Comparison of ENCODE assay signal across 35 cellular contexts in the genomic region with DNA sequence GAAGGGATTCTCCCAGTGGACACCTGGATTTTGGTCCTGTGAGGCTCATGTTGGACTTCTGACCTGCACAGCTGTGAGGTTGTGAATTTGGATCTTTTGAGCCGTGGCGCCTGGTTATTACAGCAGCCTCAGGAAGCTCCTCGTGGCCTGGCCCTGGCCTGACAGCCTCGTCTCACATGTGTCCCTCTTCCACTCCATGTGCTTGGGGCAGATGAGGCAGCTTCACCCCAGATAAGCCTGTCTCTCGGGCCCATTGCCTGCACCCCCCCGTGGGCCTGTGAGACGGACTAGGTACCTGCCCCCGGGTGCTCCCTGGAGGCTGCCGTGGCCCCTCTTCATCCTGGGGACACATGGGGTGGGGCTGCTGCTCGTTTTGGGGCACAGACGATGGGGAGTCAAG.
"Had no signal": no experiment of that assay in that cellular context is flagged by ENCODE, and none has a peak within 500 bp of the region (broad histone marks: within the 10 kb centered on the region; RNA-seq: fewer than 3 reads in every experiment).

No MANE protein-coding gene starts in this region.

- H3K4me3 Mint-ChIP-seq: activated CD4-positive, alpha-beta memory T cell treated with anti-CD3 and anti-CD28 coated beads, Interleukin-2, amount 10 ng/mL, durations not matched to agents 7 days and 5 days; activated CD4-positive, alpha-beta T cell treated with anti-CD3 and anti-CD28 coated beads for 36 hours; activated CD4-positive, alpha-beta T cell treated with anti-CD3 and anti-CD28 coated beads, Interleukin-2, amount 10 ng/mL, durations not matched to agents 7 days and 5 days; activated CD8-positive, alpha-beta memory T cell treated with anti-CD3 and anti-CD28 coated beads, Interleukin-2, amount 10 ng/mL, durations not matched to agents 7 days and 5 days; activated CD8-positive, alpha-beta T cell treated with anti-CD3 and anti-CD28 coated beads, Interleukin-2, amount 10 ng/mL, durations not matched to agents 7 days and 5 days; activated naive CD4-positive, alpha-beta T cell treated with anti-CD3 and anti-CD28 coated beads, Interleukin-2, amount 10 ng/mL, durations not matched to agents 7 days and 5 days; activated naive CD4-positive, alpha-beta T cell treated with anti-CD3 and anti-CD28 coated beads, Interleukin-2, amount 50 U/mL, for 24 hours; activated naive CD8-positive, alpha-beta T cell; activated naive CD8-positive, alpha-beta T cell treated with anti-CD3 and anti-CD28 coated beads, Interleukin-2, amount 10 ng/mL, durations not matched to agents 7 days and 5 days; activated naive CD8-positive, alpha-beta T cell treated with anti-CD3 and anti-CD28 coated beads, Interleukin-2, amount 50 U/mL, for 24 hours; activated T-cell treated with anti-CD3 and anti-CD28 coated beads, Interleukin-2, amount 50 U/mL, for 24 hours; T-cell; T-helper 2 cell treated with Interferon-gamma antibody and Interleukin-4, amounts not matched to agents 5 μg/mL and 100 μg/mL, for 36 hours had no signal

- H3K36me3 ChIP-seq: breast epithelium had no signal

- H3K27ac Mint-ChIP-seq: activated CD4-positive, alpha-beta memory T cell treated with anti-CD3 and anti-CD28 coated beads, Interleukin-2, amount 10 ng/mL, durations not matched to agents 7 days and 5 days; activated CD4-positive, alpha-beta T cell treated with anti-CD3 and anti-CD28 coated beads for 36 hours; activated CD4-positive, alpha-beta T cell treated with anti-CD3 and anti-CD28 coated beads, Interleukin-2, amount 10 ng/mL, durations not matched to agents 7 days and 5 days; activated CD8-positive, alpha-beta memory T cell treated with anti-CD3 and anti-CD28 coated beads, Interleukin-2, amount 10 ng/mL, durations not matched to agents 7 days and 5 days; activated CD8-positive, alpha-beta T cell treated with anti-CD3 and anti-CD28 coated beads, Interleukin-2, amount 10 ng/mL, durations not matched to agents 7 days and 5 days; activated naive CD4-positive, alpha-beta T cell treated with anti-CD3 and anti-CD28 coated beads, Interleukin-2, amount 10 ng/mL, durations not matched to agents 7 days and 5 days; activated naive CD4-positive, alpha-beta T cell treated with anti-CD3 and anti-CD28 coated beads, Interleukin-2, amount 50 U/mL, for 24 hours; activated naive CD8-positive, alpha-beta T cell; activated naive CD8-positive, alpha-beta T cell treated with anti-CD3 and anti-CD28 coated beads, Interleukin-2, amount 10 ng/mL, durations not matched to agents 7 days and 5 days; activated naive CD8-positive, alpha-beta T cell treated with anti-CD3 and anti-CD28 coated beads, Interleukin-2, amount 50 U/mL, for 24 hours; activated T-cell treated with anti-CD3 and anti-CD28 coated beads, Interleukin-2, amount 50 U/mL, for 24 hours; activated T-helper 2 cell treated with anti-CD3 and anti-CD28 coated beads, Interferon-gamma antibody, Interleukin-2, Interleukin-4, amounts not matched to agents 10 μg/mL and 5 μg/mL and 100 μg/mL, durations not matched to agents 14 hours and 24 hours and 36 hours; T-cell; T-helper 2 cell treated with Interferon-gamma antibody and Interleukin-4, amounts not matched to agents 5 μg/mL and 100 μg/mL, for 36 hours had no signal

- H3K4me1 Mint-ChIP-seq: activated CD4-positive, alpha-beta memory T cell treated with anti-CD3 and anti-CD28 coated beads, Interleukin-2, amount 10 ng/mL, durations not matched to agents 7 days and 5 days; activated CD4-positive, alpha-beta T cell treated with anti-CD3 and anti-CD28 coated beads for 36 hours; activated CD4-positive, alpha-beta T cell treated with anti-CD3 and anti-CD28 coated beads, Interleukin-2, amount 10 ng/mL, durations not matched to agents 7 days and 5 days; activated CD8-positive, alpha-beta memory T cell treated with anti-CD3 and anti-CD28 coated beads, Interleukin-2, amount 10 ng/mL, durations not matched to agents 7 days and 5 days; activated naive CD4-positive, alpha-beta T cell treated with anti-CD3 and anti-CD28 coated beads, Interleukin-2, amount 10 ng/mL, durations not matched to agents 7 days and 5 days; activated naive CD8-positive, alpha-beta T cell treated with anti-CD3 and anti-CD28 coated beads, Interleukin-2, amount 10 ng/mL, durations not matched to agents 7 days and 5 days; activated naive CD8-positive, alpha-beta T cell treated with anti-CD3 and anti-CD28 coated beads, Interleukin-2, amount 50 U/mL, for 24 hours had no signal

- H3K27ac ChIP-seq: adrenal gland, body of pancreas, brain microvascular endothelial cell, breast epithelium, VCaP had no signal

- ATAC-seq: activated CD4-positive, alpha-beta T cell treated with anti-CD3 and anti-CD28 coated beads for 36 hours; activated CD4-positive, CD25-positive, alpha-beta regulatory T cell treated with anti-CD3 and anti-CD28 coated beads, Interleukin-2, amount 50 U/mL, for 24 hours; activated CD8-positive, alpha-beta memory T cell treated with anti-CD3 and anti-CD28 coated beads, Interleukin-2, amount 10 ng/mL, durations not matched to agents 7 days and 5 days; activated CD8-positive, alpha-beta T cell treated with anti-CD3 and anti-CD28 coated beads, Interleukin-2, amount 10 ng/mL, durations not matched to agents 7 days and 5 days; activated naive CD8-positive, alpha-beta T cell treated with anti-CD3 and anti-CD28 coated beads, Interleukin-2, amount 50 U/mL, for 24 hours; body of pancreas; T-cell had no signal

- DNase-seq: activated CD4-positive, alpha-beta memory T cell treated with anti-CD3 and anti-CD28 coated beads, Interleukin-2, amount 10 ng/mL, durations not matched to agents 7 days and 5 days; activated CD4-positive, alpha-beta T cell treated with anti-CD3 and anti-CD28 coated beads for 1 hour; activated CD4-positive, alpha-beta T cell treated with anti-CD3 and anti-CD28 coated beads for 36 hours; activated CD4-positive, alpha-beta T cell treated with anti-CD3 and anti-CD28 coated beads for 48 hours; activated CD4-positive, alpha-beta T cell treated with anti-CD3 and anti-CD28 coated beads, Interleukin-2, amount 10 ng/mL, durations not matched to agents 7 days and 5 days; activated CD4-positive, alpha-beta T cell treated with anti-CD3 and anti-CD28 coated beads, Interleukin-2, amount 50 U/mL, for 48 hours; activated CD4-positive, CD25-positive, alpha-beta regulatory T cell; activated CD8-positive, alpha-beta memory T cell treated with anti-CD3 and anti-CD28 coated beads for 24 hours; activated CD8-positive, alpha-beta memory T cell treated with anti-CD3 and anti-CD28 coated beads, Interleukin-2, amount 10 ng/mL, durations not matched to agents 7 days and 5 days; activated CD8-positive, alpha-beta memory T cell treated with anti-CD3 and anti-CD28 coated beads, Interleukin-2, amount 50 U/mL, for 48 hours; activated CD8-positive, alpha-beta T cell treated with anti-CD3 and anti-CD28 coated beads, Interleukin-2, amount 10 ng/mL, durations not matched to agents 7 days and 5 days; activated effector memory CD4-positive, alpha-beta T cell treated with Interleukin-2 at 50 U/mL for 16 hours; activated gamma-delta T cell; activated naive CD4-positive, alpha-beta T cell treated with anti-CD3 and anti-CD28 coated beads, Interleukin-2, amount 10 ng/mL, durations not matched to agents 7 days and 5 days; activated naive CD4-positive, alpha-beta T cell treated with Interleukin-2 at 50 U/mL for 16 hours; activated naive CD8-positive, alpha-beta T cell treated with anti-CD3 and anti-CD28 coated beads, Interleukin-2, amount 10 ng/mL, durations not matched to agents 7 days and 5 days; activated naive CD8-positive, alpha-beta T cell treated with anti-CD3 and anti-CD28 coated beads, Interleukin-2, amount 50 U/mL, for 24 hours; activated T-cell treated with anti-CD3 and anti-CD28 coated beads, Interleukin-2, amount 50 U/mL, for 24 hours; activated T-cell treated with anti-CD3 and anti-CD28 coated beads, Interleukin-2, amount 50 U/mL, for 48 hours; adrenal gland; amniotic stem cell; aorta; body of pancreas; brain microvascular endothelial cell; central memory CD4-positive, alpha-beta T cell; T-cell; T-helper 2 cell; T-helper 9 cell had no signal

- H3K4me3 ChIP-seq: adrenal gland, body of pancreas, breast epithelium had no signal

- H3K27me3 Mint-ChIP-seq: activated CD4-positive, alpha-beta memory T cell treated with anti-CD3 and anti-CD28 coated beads, Interleukin-2, amount 10 ng/mL, durations not matched to agents 7 days and 5 days; activated CD4-positive, alpha-beta T cell treated with anti-CD3 and anti-CD28 coated beads for 36 hours; activated CD4-positive, alpha-beta T cell treated with anti-CD3 and anti-CD28 coated beads, Interleukin-2, amount 10 ng/mL, durations not matched to agents 7 days and 5 days; activated CD8-positive, alpha-beta memory T cell treated with anti-CD3 and anti-CD28 coated beads, Interleukin-2, amount 10 ng/mL, durations not matched to agents 7 days and 5 days; activated naive CD4-positive, alpha-beta T cell treated with anti-CD3 and anti-CD28 coated beads, Interleukin-2, amount 10 ng/mL, durations not matched to agents 7 days and 5 days; activated naive CD4-positive, alpha-beta T cell treated with anti-CD3 and anti-CD28 coated beads, Interleukin-2, amount 50 U/mL, for 24 hours; activated naive CD8-positive, alpha-beta T cell; activated naive CD8-positive, alpha-beta T cell treated with anti-CD3 and anti-CD28 coated beads, Interleukin-2, amount 10 ng/mL, durations not matched to agents 7 days and 5 days; activated naive CD8-positive, alpha-beta T cell treated with anti-CD3 and anti-CD28 coated beads, Interleukin-2, amount 50 U/mL, for 24 hours; activated T-cell treated with anti-CD3 and anti-CD28 coated beads, Interleukin-2, amount 50 U/mL, for 24 hours; T-cell had no signal

- H3K27me3 ChIP-seq: adrenal gland, body of pancreas, brain microvascular endothelial cell, breast epithelium had no signal

- H3K4me1 ChIP-seq: adrenal gland, body of pancreas, breast epithelium had no signal
